Comparison of ENCODE assay signal across 11 cellular contexts in the genomic region with DNA sequence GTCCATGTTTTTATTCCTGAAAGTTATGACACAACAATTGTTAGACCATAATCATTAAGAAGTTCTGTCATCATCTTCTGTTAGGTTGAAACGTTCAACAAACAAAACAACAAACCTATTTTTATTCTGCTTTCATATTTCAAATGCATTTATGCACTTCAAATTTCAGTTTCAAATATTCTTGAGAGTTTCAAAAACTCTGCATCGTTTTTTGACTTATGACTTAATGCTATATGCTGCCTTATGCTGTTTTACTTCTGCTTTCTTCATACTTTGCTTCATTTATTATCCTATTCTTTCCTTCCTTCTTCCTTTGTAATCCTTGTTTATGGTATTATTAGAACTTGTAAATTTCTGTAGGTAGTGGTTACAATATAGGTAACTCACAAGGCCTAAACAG.
A peak's percentile ranks its signal among the peaks of the same experiment; 100 is the strongest.
DNase-seq lines count a peak whose midpoint lies in the region; ATAC-seq and TF ChIP-seq lines count a peak whose summit lies in the region.
"Had no signal": no experiment of that assay in that cellular context is flagged by ENCODE, and none has a peak within 500 bp of the region (broad histone marks: within the 10 kb centered on the region; RNA-seq: fewer than 3 reads in every experiment).

No MANE protein-coding gene starts in this region.

- H3K27me3 ChIP-seq in OCI-LY3 (ENCODE audit: low read depth, low read length) (no peaks in the 10 kb centered on the region), subcutaneous abdominal adipose tissue (ENCODE audit: control insufficient read depth in 5 of 5, insufficient read depth in 4 of 5, low read length in 5 of 5) (no peaks in the 10 kb centered on the region), adrenal gland (no peaks in the 10 kb centered on the region)

- H2AFZ ChIP-seq in OCI-LY3 (ENCODE audit: low read depth, low read length) = no peak overlapping the region

- WGBS in adrenal gland, 4 donors = 46 to 61% (median 55%) methylated on average over 2 of the region's 2 CpGs

- H3K27ac ChIP-seq in OCI-LY3 (ENCODE audit: low read length) = no peak overlapping the region
- H3K27ac ChIP-seq in subcutaneous abdominal adipose tissue (ENCODE audit: low read depth, low read length) = peak overlapping the region; percentile 68
- peak overlapping the region in 1 of 5 donors; percentile 32 for H3K27ac ChIP-seq in adrenal gland

- DNase-seq in adrenal gland = no peak
- no peak for DNase-seq in DMS153 treated with DMSO at 0.1 percent for 48 hours (lab: John Stamatoyannopoulos, UW; ENCODE audit: unreplicated experiment)
- no peak for DNase-seq in SW480 (ENCODE audit: low spot score)
- DNase-seq: activated CD8-positive, alpha-beta T cell treated with anti-CD3 and anti-CD28 coated beads, Interleukin-2, amount 10 ng/mL, durations not matched to agents 7 days and 5 days; DMS79; NCI-H526; stimulated activated naive CD4-positive, alpha-beta T cell had no signal

- ATAC-seq in GM19324 (IDR thresholded peaks at IDR 0.05; ENCODE audit: low FRiP score, unreplicated experiment) = peak; percentile 42
- ATAC-seq in HG02623 (IDR thresholded peaks at IDR 0.05; ENCODE audit: unreplicated experiment) = peak; percentile 50
- ATAC-seq: activated CD8-positive, alpha-beta T cell treated with anti-CD3 and anti-CD28 coated beads, Interleukin-2, amount 10 ng/mL, durations not matched to agents 7 days and 5 days had no signal

- H3K9ac ChIP-seq in OCI-LY3 (ENCODE audit: low read length) (no peak overlapping the region), subcutaneous abdominal adipose tissue (ENCODE audit: low read length in 5 of 5) (peak overlapping the region in 1 of 5 donors; percentile 65)

- no peaks in the 10 kb centered on the region for H4K20me1 ChIP-seq in OCI-LY3 (ENCODE audit: insufficient read depth, low read length)

- intact Hi-C loops in adrenal gland (cut with DNase I) = loop anchor here (5.0 to 10.0 kb wide), 3 partner anchors 373 to 713 kb away; partner anchors contain the start of genes ELL2 (in 1 of the 2) and GPR150 (in 1 of the 2)

- TF ChIP-seq CTCF in OCI-LY3 (IDR thresholded peaks at IDR 0.05; ENCODE audit: low read depth, low read length) = no peak
- TF ChIP-seq CTCF in adrenal gland (IDR thresholded peaks at IDR 0.05) = no peak

- H3K4me1 ChIP-seq in OCI-LY3 (ENCODE audit: low read length) = peaks cover 47% of the 10 kb centered on the region
- peaks cover 3 to 20% (median 12%) of the 10 kb centered on the region in 5 donors for H3K4me1 ChIP-seq in subcutaneous abdominal adipose tissue (ENCODE audit: control insufficient read depth in 5 of 5, insufficient read depth in 5 of 5, low read length in 5 of 5)
- H3K4me1 ChIP-seq in adrenal gland (replicated peaks in 1 of 2) = peaks cover 5 to 14% of the 10 kb centered on the region in 2 donors

- H3K4me3 ChIP-seq in OCI-LY3 (ENCODE audit: low read length) (no peak overlapping the region), subcutaneous abdominal adipose tissue (ENCODE audit: low read depth in 1 of 5, low read length in 5 of 5) (no peak overlapping the region), adrenal gland (no peak overlapping the region)

- no peak for TF ChIP-seq POLR2A in adrenal gland (IDR thresholded peaks at IDR 0.05)

- no peaks in the 10 kb centered on the region for H3K79me2 ChIP-seq in OCI-LY3 (ENCODE audit: low read length)

- H3K4me2 ChIP-seq in OCI-LY3 (ENCODE audit: low read length) = peak overlapping the region; percentile 98

- H3K36me3 ChIP-seq in OCI-LY3 (replicated peaks; ENCODE audit: low read depth, low read length) = no peaks in the 10 kb centered on the region
- H3K36me3 ChIP-seq in subcutaneous abdominal adipose tissue (ENCODE audit: control insufficient read depth in 5 of 5, insufficient read depth in 5 of 5, low read length in 5 of 5) = no peaks in the 10 kb centered on the region
- H3K36me3 ChIP-seq in adrenal gland (replicated peaks in 1 of 2) = no peaks in the 10 kb centered on the region

- H3K9me3 ChIP-seq in OCI-LY3 (ENCODE audit: insufficient read depth, low read length) (no peaks in the 10 kb centered on the region), subcutaneous abdominal adipose tissue (ENCODE audit: control insufficient read depth in 5 of 5, low read length in 5 of 5) (no peaks in the 10 kb centered on the region), adrenal gland (replicated peaks in 1 of 3) (no peaks in the 10 kb centered on the region)
